22 cellular contexts compared by ENCODE assay signal in genomic region chr9:20697021-20697719, GRCh38.
"Had no signal": no experiment of that assay in that cellular context is flagged by ENCODE, and none has a peak within 500 bp of the region (broad histone marks: within the 10 kb centered on the region; RNA-seq: fewer than 3 reads in every experiment).

No MANE protein-coding gene starts in this region.

- DNase-seq: KBM-7, MV-4-11, NCI-H1048, NCI-H1105, NCI-H1436 treated with DMSO at 0.1 percent for 48 hours, NCI-H1694, NCI-H187 treated with DMSO at 0.1 percent for 48 hours, NCI-H2029 treated with DMSO at 0.1 percent for 48 hours, NCI-H2171 treated with DMSO at 0.1 percent for 48 hours, NCI-H2227 treated with DMSO at 0.1 percent for 48 hours, NCI-H524, NCI-H69, NCI-H774, Right ventricle myocardium superior, RPMI8226, SIG-M5, SW 1271 had no signal

- H3K36me3 ChIP-seq: SJSA1 had no signal

- H3K4me3 ChIP-seq: SJSA1, SK-N-MC had no signal

- H3K9me3 ChIP-seq: SJSA1 had no signal

- FAIRE-seq: HTR-8/SVneo, RCC 7860 had no signal

- H3K27ac ChIP-seq: HL-60, SJSA1, SK-N-MC had no signal

- H3K27me3 ChIP-seq: SJSA1 had no signal

- H3K4me1 ChIP-seq: SJSA1 had no signal
